Comparison of ENCODE assay signal across 3 cellular contexts in genomic region chr7:151486074-151486473, GRCh38.
TF ChIP-seq lines count a peak whose summit lies in the region.

No MANE protein-coding gene starts in this region.

TF ChIP-seq in SK-N-SH, 30 proteins besides CTCF, POLR2A, EP300 and RAD21 (continued from another document):
- TF ChIP-seq PBX3 (IDR thresholded peaks at IDR 0.05) = no peak
TF ChIP-seq in SK-N-SH: peak in this region for 0.

TF ChIP-seq in SK-N-SH treated with all-trans-retinoic acid at 6 μM for 48 hours, 23 proteins besides CTCF, POLR2A, EP300 and RAD21:
- no peak for TF ChIP-seq PATZ1 (CRISPR knock-in tag; IDR thresholded peaks at IDR 0.05; ENCODE audit: borderline replicate concordance)
- TF ChIP-seq ZC3H10 (CRISPR knock-in tag; IDR thresholded peaks at IDR 0.05) = no peak
- no peak for TF ChIP-seq ESRRG (CRISPR knock-in tag; IDR thresholded peaks at IDR 0.05)
- TF ChIP-seq GLIS3 (CRISPR knock-in tag; IDR thresholded peaks at IDR 0.05) = no peak
- TF ChIP-seq CREB5 (CRISPR knock-in tag; IDR thresholded peaks at IDR 0.05; ENCODE audit: low read depth) = no peak
- no peak for TF ChIP-seq BACH2 (CRISPR knock-in tag; IDR thresholded peaks at IDR 0.05; ENCODE audit: borderline replicate concordance)
- no peak for TF ChIP-seq ZNF565 (CRISPR knock-in tag; conservative IDR thresholded peaks at IDR 0.05; ENCODE audit: low read depth)
- no peak for TF ChIP-seq TCF4 (CRISPR knock-in tag; IDR thresholded peaks at IDR 0.05; ENCODE audit: borderline replicate concordance)
- no peak for TF ChIP-seq ZNF70 (CRISPR knock-in tag; IDR thresholded peaks at IDR 0.05)
- no peak for TF ChIP-seq TOX (CRISPR knock-in tag; IDR thresholded peaks at IDR 0.05; ENCODE audit: borderline replicate concordance)
- no peak for TF ChIP-seq ZNF8 (CRISPR knock-in tag; IDR thresholded peaks at IDR 0.05)
- no peak for TF ChIP-seq ISL1 (CRISPR knock-in tag; IDR thresholded peaks at IDR 0.05)
- TF ChIP-seq TSHZ2 (CRISPR knock-in tag; IDR thresholded peaks at IDR 0.05) = no peak
- no peak for TF ChIP-seq CSRNP3 (CRISPR knock-in tag; IDR thresholded peaks at IDR 0.05)
- TF ChIP-seq ZFP30 (CRISPR knock-in tag; IDR thresholded peaks at IDR 0.05) = no peak
- TF ChIP-seq ZFP3 (CRISPR knock-in tag; IDR thresholded peaks at IDR 0.05) = no peak
- TF ChIP-seq RARB (CRISPR knock-in tag; IDR thresholded peaks at IDR 0.05) = no peak
- no peak for TF ChIP-seq OSR1 (CRISPR knock-in tag; IDR thresholded peaks at IDR 0.05)

TF ChIP-seq in GM23338, 12 proteins besides CTCF, POLR2A, EP300 and RAD21 (continued from another document):
- no peak for TF ChIP-seq REST (IDR thresholded peaks at IDR 0.05; ENCODE audit: unreplicated experiment)
- TF ChIP-seq ZNF331 (CRISPR knock-in tag; IDR thresholded peaks at IDR 0.05; ENCODE audit: low read depth) = no peak
- no peak for TF ChIP-seq CREB1 (CRISPR knock-in tag; IDR thresholded peaks at IDR 0.05; ENCODE audit: low read depth)
- no peak for TF ChIP-seq ETS1 (IDR thresholded peaks at IDR 0.05)
- TF ChIP-seq ZNF114 (CRISPR knock-in tag; IDR thresholded peaks at IDR 0.05) = no peak
- TF ChIP-seq ZNF462 (CRISPR knock-in tag; IDR thresholded peaks at IDR 0.05) = no peak
